In the genomic region with DNA sequence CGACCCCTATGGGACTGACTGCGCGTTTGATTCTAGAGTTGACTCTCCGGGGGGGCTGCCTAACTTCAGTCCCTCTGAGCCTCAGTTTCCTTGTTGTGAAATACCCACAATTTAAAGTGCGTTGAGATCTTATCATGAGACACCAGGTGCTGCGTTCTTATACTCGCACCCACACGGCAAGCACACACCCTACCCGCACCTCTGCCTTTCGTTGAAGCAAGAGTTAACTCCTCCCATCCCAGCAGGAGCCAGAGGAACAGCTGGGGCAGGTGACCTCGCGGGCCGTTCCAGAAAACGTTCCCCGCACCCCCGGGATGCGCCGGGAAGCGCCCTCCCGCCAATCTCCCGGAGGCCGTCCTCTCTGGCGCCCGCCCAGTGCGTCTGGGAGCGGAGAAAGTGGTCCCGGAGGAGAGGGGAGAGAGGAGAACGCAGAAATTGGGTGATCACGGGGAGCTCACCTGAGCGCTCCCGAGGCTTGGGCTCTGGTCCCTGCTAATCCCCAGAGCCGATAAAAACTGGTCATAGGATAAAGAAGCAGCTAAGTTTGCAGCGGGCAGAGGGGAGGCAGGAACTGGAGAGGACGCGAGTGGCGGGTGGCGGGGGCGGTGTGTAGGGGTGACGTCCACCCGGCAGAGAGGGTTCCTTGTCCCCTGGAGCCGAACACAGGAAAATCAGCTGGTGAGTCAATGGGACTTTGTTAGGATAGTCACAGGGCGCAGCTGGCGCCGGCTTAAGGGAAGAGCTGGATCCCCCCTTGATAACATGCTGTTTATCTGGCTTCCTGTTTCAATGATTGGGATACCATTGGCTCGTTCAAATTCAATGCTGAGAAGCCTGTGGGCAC, we compare ENCODE assay signal across 8 cellular contexts. TPM values are rescaled to one million over a fixed set of nuclear protein-coding genes. Genes with fewer than 3 reads are reported as not detected.
DNase-seq lines count a peak whose midpoint lies in the region; ATAC-seq and TF ChIP-seq lines count a peak whose summit lies in the region.

No MANE protein-coding gene starts in this region.

- peak overlapping the region; percentile 92 for H3K27ac Mint-ChIP-seq in HFFc6

- peaks cover 3% of the 10 kb centered on the region; the same call in 1 of the 2 replicates for H3K27me3 Mint-ChIP-seq in HFFc6 (ENCODE audit: insufficient read depth)

- peak overlapping the region; percentile 91 for H3K4me3 ChIP-seq in AG09309 (ENCODE audit: control insufficient read depth, low read depth, low read length)
- H3K4me3 ChIP-seq in endocrine pancreas (ENCODE audit: control insufficient read depth, insufficient read depth, low read length), result peak overlapping the region; percentile 62
- peak overlapping the region; percentile 45 to 66 for H3K4me3 ChIP-seq in testis

- WGBS in testis, 2 donors, result 2% methylated on average over 40 to 45 of the region's 45 CpGs

- peaks cover 14% of the 10 kb centered on the region; the same call in 1 of the 2 replicates for H3K36me3 Mint-ChIP-seq in HFFc6 (ENCODE audit: low read depth)

- H3K4me1 ChIP-seq in endocrine pancreas (ENCODE audit: control insufficient read depth, insufficient read depth, low read length), result no peaks in the 10 kb centered on the region
- H3K4me1 ChIP-seq in testis, result peaks cover 23% of the 10 kb centered on the region

- ATAC-seq in GM18868 (IDR thresholded peaks at IDR 0.05; ENCODE audit: unreplicated experiment), result no peak

- H3K9ac ChIP-seq in endocrine pancreas (ENCODE audit: control insufficient read depth, insufficient read depth, low read length), result peak overlapping the region; percentile 54

- H3K36me3 ChIP-seq in endocrine pancreas (ENCODE audit: control insufficient read depth, insufficient read depth, low read length) (no peaks in the 10 kb centered on the region), testis (ENCODE audit: low read depth, missing control alignments) (no peaks in the 10 kb centered on the region)

- H3K4me1 Mint-ChIP-seq in HFFc6 (ENCODE audit: low read depth), result peaks cover 84% of the 10 kb centered on the region

- H3K9me3 Mint-ChIP-seq in HFFc6, result no peaks in the 10 kb centered on the region

- DNase-seq in AG09309 (ENCODE audit: low read depth), result no peak
- peak; percentile 71 for DNase-seq in HFFc6
- DNase-seq in SHP77 treated with DMSO at 0.1 percent for 48 hours (lab: John Stamatoyannopoulos, UW), result peak; percentile 56
- peak; percentile 84 to 86 for DNase-seq in lung microvascular endothelial cell (ENCODE audit: low read depth in 2 of 2)
- DNase-seq in testis, result peak; percentile 42
- no peak for DNase-seq in effector CD4-positive, alpha-beta T cell

- H3K9me3 ChIP-seq in endocrine pancreas (ENCODE audit: control insufficient read depth, low read length), result no peaks in the 10 kb centered on the region
- no peaks in the 10 kb centered on the region for H3K9me3 ChIP-seq in testis

- peak overlapping the region; percentile 89 for H3K4me3 Mint-ChIP-seq in HFFc6

- peak overlapping the region in 1 of 2 donors; percentile 15 for H3K27ac ChIP-seq in testis

- TF ChIP-seq POLR2A in testis (IDR thresholded peaks at IDR 0.05), result no peak

- intact Hi-C loops in testis (cut with DNase I; ENCODE audit: low total_unique reads), result no loop called here

- H3K27me3 ChIP-seq in endocrine pancreas (ENCODE audit: control insufficient read depth, insufficient read depth, low read length) (no peaks in the 10 kb centered on the region), testis (no peaks in the 10 kb centered on the region)

- no peak for TF ChIP-seq CTCF in AG09309 (IDR thresholded peaks at IDR 0.05; ENCODE audit: control insufficient read depth, insufficient read depth, low read depth, low read length, missing control alignments)
- TF ChIP-seq CTCF in HFFc6 (IDR thresholded peaks at IDR 0.05), result no peak
- no peak for TF ChIP-seq CTCF in testis (IDR thresholded peaks at IDR 0.05)

RNA-seq across cellular contexts. Expression of a gene that starts 0.9 kb away (rescaled TPM):
- 10 to 100 TPM; 72.9 to 88.0 (median 78.4) TPM for total RNA-seq in HFFc6 (2021; fragmentation: NEBNext Ultra II Directional; extraction: Animal tissue kit (Norgen Biotek cat#: 25700))
- total RNA-seq in lung microvascular endothelial cell, result 1.6 and 5.9 TPM in 2 replicates
- total RNA-seq in testis, result 10 to 100 TPM; 52.5 to 56.8 TPM
- 22.0 TPM for polyA plus RNA-seq in testis (ENCODE audit: insufficient read depth, low read depth, low replicate concordance)

RNA-seq across cellular contexts. Expression of a gene that starts 32.9 kb away (rescaled TPM):
- 100 to 1,000 TPM; 540 to 614 (median 577) TPM for total RNA-seq in HFFc6 (2021; fragmentation: NEBNext Ultra II Directional; extraction: Animal tissue kit (Norgen Biotek cat#: 25700))
- total RNA-seq in lung microvascular endothelial cell (71.6 and 114 TPM in 2 replicates), testis (100 to 1,000 TPM; 103 to 123 TPM)
- polyA plus RNA-seq in testis (ENCODE audit: insufficient read depth, low read depth, low replicate concordance), result 217 TPM

Comparison
In these comparisons a context has a peak if more than half of its experiments do, and no peak if none do; other contexts are left out.
1. DNase-seq: peak in HFFc6 (single experiment), SHP77 treated with DMSO at 0.1 percent for 48 hours (single experiment), lung microvascular endothelial cell (2 of 2) and testis (single experiment); none in AG09309 (single experiment) and effector CD4-positive, alpha-beta T cell (single experiment).
2. Peak in every context shown above with its lines, with median percentiles within 50 percentile points of each other: H3K4me3 ChIP-seq.